10 cellular contexts compared by ENCODE assay signal in genomic region chr3:155554777-155555445, GRCh38.
DNase-seq lines count a peak whose midpoint lies in the region; ATAC-seq and TF ChIP-seq lines count a peak whose summit lies in the region.
"Had no signal": no experiment of that assay in that cellular context is flagged by ENCODE, and none has a peak within 500 bp of the region (broad histone marks: within the 10 kb centered on the region; RNA-seq: fewer than 3 reads in every experiment).

No MANE protein-coding gene starts in this region.

- H3K27me3 Mint-ChIP-seq in MCF 10A (ENCODE audit: insufficient read depth, unreplicated experiment), result no peaks in the 10 kb centered on the region
- peaks cover 6% of the 10 kb centered on the region for H3K27me3 Mint-ChIP-seq in activated CD8-positive, alpha-beta T cell treated with anti-CD3 and anti-CD28 coated beads, Interleukin-2, amount 10 ng/mL, durations not matched to agents 7 days and 5 days (ENCODE audit: low read depth)

- CTCF ChIA-PET in mammary epithelial cell (lab: Charles Lee; ENCODE audit: low non-redundant PET) (no interaction called here), MCF 10A (lab: Yijun Ruan, JAX) (interaction anchor here (0.6 kb wide), 1 partner anchor 9 kb away, joined by 3 read pairs; no protein-coding TSS in a partner anchor)
- CTCF ChIA-PET in activated CD8-positive, alpha-beta T cell treated with anti-CD3 and anti-CD28 coated beads, Interleukin-2, amount 10 ng/mL, durations not matched to agents 7 days and 5 days (lab: Charles Lee), result no interaction called here

- no peak overlapping the region for H3K4me3 Mint-ChIP-seq in MCF 10A (ENCODE audit: unreplicated experiment)
- H3K4me3 Mint-ChIP-seq in activated CD8-positive, alpha-beta T cell treated with anti-CD3 and anti-CD28 coated beads, Interleukin-2, amount 10 ng/mL, durations not matched to agents 7 days and 5 days, result peak overlapping the region; percentile 39

- no peaks in the 10 kb centered on the region for H3K36me3 Mint-ChIP-seq in MCF 10A (ENCODE audit: insufficient read depth, unreplicated experiment)
- peaks cover 11% of the 10 kb centered on the region for H3K36me3 Mint-ChIP-seq in activated CD8-positive, alpha-beta T cell treated with anti-CD3 and anti-CD28 coated beads, Interleukin-2, amount 10 ng/mL, durations not matched to agents 7 days and 5 days (ENCODE audit: low read depth)

- no peak overlapping the region for H3K27ac Mint-ChIP-seq in MCF 10A (ENCODE audit: low read depth, unreplicated experiment)
- H3K27ac Mint-ChIP-seq in activated CD8-positive, alpha-beta T cell treated with anti-CD3 and anti-CD28 coated beads, Interleukin-2, amount 10 ng/mL, durations not matched to agents 7 days and 5 days, result peak overlapping the region; percentile 78

- H3K4me3 ChIP-seq in mammary epithelial cell (replicated peaks in 1 of 3; ENCODE audit: insufficient read depth in 1 of 3, low read depth in 2 of 3, low read length in 3 of 3) (peak overlapping the region in 2 of 3 experiments; percentile 8 to 17), heart right ventricle (no peak overlapping the region), prostate gland (no peak overlapping the region)

- no peak for TF ChIP-seq POLR2A in prostate gland (IDR thresholded peaks at IDR 0.05)

- H3K4me1 ChIP-seq in mammary epithelial cell (ENCODE audit: insufficient read depth, low read length) (peaks cover 24% of the 10 kb centered on the region), heart right ventricle (no peaks in the 10 kb centered on the region), prostate gland (replicated peaks) (no peaks in the 10 kb centered on the region)
- H3K4me1 ChIP-seq: parathyroid adenoma had no signal

- WGBS in mammary epithelial cell (ENCODE audit: low coverage, missing lambda C conversion rate), result 6% methylated on average over 4 of the region's 4 CpGs
- WGBS in heart right ventricle, 2 donors, result 58% methylated on average over 4 of the region's 4 CpGs
- 49% methylated on average over 4 of the region's 4 CpGs for WGBS in prostate gland

- dilution Hi-C loops in mammary epithelial cell (cut with HindIII; ENCODE audit: low sequenced_read_pairs), result no loop called here

- no peaks in the 10 kb centered on the region for H3K9me3 Mint-ChIP-seq in MCF 10A (ENCODE audit: unreplicated experiment)
- H3K9me3 Mint-ChIP-seq in activated CD8-positive, alpha-beta T cell treated with anti-CD3 and anti-CD28 coated beads, Interleukin-2, amount 10 ng/mL, durations not matched to agents 7 days and 5 days (ENCODE audit: insufficient read depth), result no peaks in the 10 kb centered on the region

- peak overlapping the region; percentile 59 for H3K4me2 ChIP-seq in mammary epithelial cell (ENCODE audit: insufficient read depth, low read depth, low read length)

- in situ Hi-C loops in mammary epithelial cell (cut with MboI; ENCODE audit: low sequenced_read_pairs in 2 of 2), result no loop called here

- H3K9ac ChIP-seq in mammary epithelial cell (ENCODE audit: insufficient read depth, low read length), result no peak overlapping the region
- H3K9ac ChIP-seq: parathyroid adenoma had no signal

- H2AFZ ChIP-seq in mammary epithelial cell (ENCODE audit: low read depth, low read length), result peak overlapping the region; percentile 64
- H2AFZ ChIP-seq: parathyroid adenoma had no signal

- DNase-seq in mammary epithelial cell, result peak; percentile 65
- no peak for DNase-seq in MCF 10A (ENCODE audit: unreplicated experiment)
- peak; percentile 70 for DNase-seq in activated CD8-positive, alpha-beta T cell treated with anti-CD3 and anti-CD28 coated beads, Interleukin-2, amount 10 ng/mL, durations not matched to agents 7 days and 5 days
- no peak for DNase-seq in heart right ventricle
- DNase-seq in NCI-H2107 (lab: John Stamatoyannopoulos, UW), result no peak
- DNase-seq in prostate gland (ENCODE audit: low spot score), result no peak
- DNase-seq in stimulated activated CD4-positive, alpha-beta T cell treated with anti-CD3 and anti-CD28 coated beads, Interleukin-4, amount 100 ng/mL, for 24 hours, result no peak

- POLR2A ChIA-PET in MCF 10A (lab: Yijun Ruan, JAX), result no interaction called here
- POLR2A ChIA-PET in activated CD8-positive, alpha-beta T cell treated with anti-CD3 and anti-CD28 coated beads, Interleukin-2, amount 10 ng/mL, durations not matched to agents 7 days and 5 days (lab: Charles Lee), result no interaction called here

- H3K4me1 Mint-ChIP-seq in MCF 10A (ENCODE audit: insufficient read depth, unreplicated experiment), result no peaks in the 10 kb centered on the region
- H3K4me1 Mint-ChIP-seq in activated CD8-positive, alpha-beta T cell treated with anti-CD3 and anti-CD28 coated beads, Interleukin-2, amount 10 ng/mL, durations not matched to agents 7 days and 5 days (ENCODE audit: low read depth), result peaks cover 40% of the 10 kb centered on the region

- no peaks in the 10 kb centered on the region for H3K79me2 ChIP-seq in mammary epithelial cell (ENCODE audit: insufficient read depth, low read length)
- H3K79me2 ChIP-seq: parathyroid adenoma had no signal

- H3K36me3 ChIP-seq in mammary epithelial cell (ENCODE audit: insufficient read depth, low read length) (no peaks in the 10 kb centered on the region), heart right ventricle (no peaks in the 10 kb centered on the region), prostate gland (no peaks in the 10 kb centered on the region)

- H3K27ac ChIP-seq in mammary epithelial cell (ENCODE audit: insufficient read depth, low read depth, low read length) (peak overlapping the region; percentile 65), heart right ventricle (no peak overlapping the region), prostate gland (no peak overlapping the region)
- H3K27ac ChIP-seq: C4-2B, parathyroid adenoma had no signal

- peak; percentile 46 for ATAC-seq in HG03103 (IDR thresholded peaks at IDR 0.05; ENCODE audit: low read depth, unreplicated experiment)
- ATAC-seq in activated CD8-positive, alpha-beta T cell treated with anti-CD3 and anti-CD28 coated beads, Interleukin-2, amount 10 ng/mL, durations not matched to agents 7 days and 5 days, result peak; percentile 77
- no peak for ATAC-seq in heart right ventricle

- H3K27me3 ChIP-seq in mammary epithelial cell (ENCODE audit: insufficient read depth, low read length) (no peaks in the 10 kb centered on the region), heart right ventricle (no peaks in the 10 kb centered on the region), prostate gland (replicated peaks; ENCODE audit: insufficient read depth) (no peaks in the 10 kb centered on the region)

- intact Hi-C loops in mammary epithelial cell (cut with micrococcal nuclease) (no loop called here), MCF 10A (cut with micrococcal nuclease) (no loop called here), heart right ventricle (cut with DNase I) (no loop called here), prostate gland (cut with DNase I) (no loop called here)

- BruUV-seq in mammary epithelial cell (replicated peaks; lab: Mats Ljungman, UMichigan) (no TSS peak), MCF 10A (replicated peaks; lab: Mats Ljungman, UMichigan) (no TSS peak)

- H3K9me3 ChIP-seq in mammary epithelial cell (replicated peaks; ENCODE audit: insufficient read depth, low read length), result no peaks in the 10 kb centered on the region
- H3K9me3 ChIP-seq in heart right ventricle, result no peaks in the 10 kb centered on the region
- no peaks in the 10 kb centered on the region for H3K9me3 ChIP-seq in prostate gland

- no peak for TF ChIP-seq CTCF in mammary epithelial cell (conservative IDR thresholded peaks at IDR 0.05 in 1 of 2, IDR thresholded peaks at IDR 0.05 in 1 of 2; ENCODE audit: extremely low read depth in 1 of 2, insufficient read depth in 1 of 2, low read depth in 1 of 2, low read length in 2 of 2)
- TF ChIP-seq CTCF in MCF 10A (IDR thresholded peaks at IDR 0.05; ENCODE audit: unreplicated experiment), result no peak
- TF ChIP-seq CTCF in heart right ventricle (IDR thresholded peaks at IDR 0.05), result no peak
- TF ChIP-seq CTCF in prostate gland (IDR thresholded peaks at IDR 0.05), result no peak

- H4K20me1 ChIP-seq in mammary epithelial cell (ENCODE audit: insufficient read depth, low read length), result no peaks in the 10 kb centered on the region

Comparison
In these comparisons a context has a peak if more than half of its experiments do, and no peak if none do; other contexts are left out.
1. DNase-seq: peak in mammary epithelial cell (single experiment) and activated CD8-positive, alpha-beta T cell treated with anti-CD3 and anti-CD28 coated beads, Interleukin-2, amount 10 ng/mL, durations not matched to agents 7 days and 5 days (single experiment); none in MCF 10A (single experiment), heart right ventricle (0 of 2), NCI-H2107 (single experiment), prostate gland (single experiment) and stimulated activated CD4-positive, alpha-beta T cell treated with anti-CD3 and anti-CD28 coated beads, Interleukin-4, amount 100 ng/mL, for 24 hours (single experiment).
2. H3K4me3 ChIP-seq: peak in mammary epithelial cell (2 of 3); none in heart right ventricle (0 of 10) and prostate gland (0 of 2).
3. ATAC-seq: peak in HG03103 (single experiment) and activated CD8-positive, alpha-beta T cell treated with anti-CD3 and anti-CD28 coated beads, Interleukin-2, amount 10 ng/mL, durations not matched to agents 7 days and 5 days (single experiment); none in heart right ventricle (0 of 8).